Comparison of ENCODE assay signal across 11 cellular contexts in genomic region chr3:108296239-108296638, GRCh38. TPM values are rescaled to one million over a fixed set of nuclear protein-coding genes. Genes with fewer than 3 reads are reported as not detected.
DNase-seq lines count a peak whose midpoint lies in the region; ATAC-seq lines count a peak whose summit lies in the region.
"Had no signal": no experiment of that assay in that cellular context is flagged by ENCODE, and none has a peak within 500 bp of the region (broad histone marks: within the 10 kb centered on the region; RNA-seq: fewer than 3 reads in every experiment).

Gene HHLA2, plus strand, starts transcription at chr3:108296548. Its CDS starts 55,266 bp downstream, at chr3:108351814.

- peak within 1 kb of the TSS; percentile 2 to 62 for H3K9ac ChIP-seq in duodenal mucosa (ENCODE audit: low read depth in 1 of 2, low read length in 2 of 2)

- DNase-seq in A172 (ENCODE audit: low spot score), result peak; percentile 18
- DNase-seq in HT-29 (ENCODE audit: low spot score), result peak; percentile 85
- no peak for DNase-seq in NCI-H1417 (lab: John Stamatoyannopoulos, UW)
- no peak for DNase-seq in DMS53 (lab: John Stamatoyannopoulos, UW)
- no peak for DNase-seq in cerebellar cortex (ENCODE audit: low spot score)
- DNase-seq in dermis blood vessel endothelial cell, result no peak
- DNase-seq: COR-L47, midbrain, NCI-H2081 treated with DMSO at 0.1 percent for 48 hours had no signal

- peak; percentile 23 for ATAC-seq in GM18907 (IDR thresholded peaks at IDR 0.05; ENCODE audit: unreplicated experiment)

- no peaks in the 10 kb centered on the region for H3K9me3 ChIP-seq in duodenal mucosa (ENCODE audit: control insufficient read depth in 1 of 2, low read length in 2 of 2)

- H3K4me1 ChIP-seq in duodenal mucosa (ENCODE audit: control insufficient read depth in 1 of 2, insufficient read depth in 2 of 2, low read length in 2 of 2), result peaks cover 13% of the 10 kb centered on the region in 2 donors

- no peaks in the 10 kb centered on the region for H3K36me3 ChIP-seq in duodenal mucosa (ENCODE audit: control insufficient read depth in 1 of 2, insufficient read depth in 2 of 2, low read length in 2 of 2)

- H3K27me3 ChIP-seq in duodenal mucosa (ENCODE audit: control insufficient read depth in 1 of 2, insufficient read depth in 2 of 2, low read length in 2 of 2), result no peaks in the 10 kb centered on the region

- H3K27ac ChIP-seq in duodenal mucosa (ENCODE audit: low read depth, low read length), result peak within 1 kb of the TSS; percentile 37

- peak within 1 kb of the TSS; percentile 38 to 67 for H3K4me3 ChIP-seq in duodenal mucosa (ENCODE audit: low read depth in 1 of 2, low read length in 2 of 2)

RNA-seq across cellular contexts. Expression of gene HHLA2, which starts in this region (rescaled TPM):
- not detected in 2 replicates for total RNA-seq in A172 (2014; rRNA removed; shearing (Covaris generic))
- total RNA-seq in HT-29 (2014; rRNA removed; shearing (Covaris generic)), result 2.2 and 4.2 TPM in 2 replicates
- under 0.01 TPM in 1 of 2 replicates, not detected in the other for total RNA-seq in dermis blood vessel endothelial cell

Comparison
In these comparisons a context has a peak if more than half of its experiments do, and no peak if none do; other contexts are left out.
1. Peak in DNase-seq in A172; RNA of the gene not detected or under 1 TPM.